In the genomic region with DNA sequence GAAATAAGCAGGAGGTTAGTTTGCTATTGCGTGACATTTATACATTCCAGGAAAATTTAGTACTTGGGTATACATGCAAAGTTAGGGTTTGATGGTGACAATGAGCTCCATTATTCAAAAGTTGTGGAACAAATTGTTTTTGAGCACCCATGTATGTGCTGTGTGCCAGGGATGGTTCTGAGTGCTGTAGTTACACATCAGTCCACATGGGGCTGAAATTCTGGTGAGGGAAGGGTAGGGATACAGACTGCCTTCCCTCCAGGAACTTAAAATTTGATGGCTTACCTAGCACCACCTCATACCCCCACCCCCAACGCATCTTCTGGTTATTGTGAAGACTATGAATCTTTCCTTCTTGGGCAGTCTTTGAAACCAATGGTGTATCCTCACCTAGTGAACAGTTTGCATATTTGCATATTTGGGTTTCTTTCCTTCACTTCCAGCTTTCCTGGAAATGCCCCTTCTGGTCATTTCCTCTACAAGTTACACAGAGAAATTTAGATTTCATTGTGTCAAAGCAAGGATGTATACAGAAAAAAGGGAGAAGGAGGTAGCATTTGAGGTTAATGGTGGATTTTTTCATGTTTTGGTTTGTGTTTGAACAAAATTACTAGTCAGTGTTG, we compare ENCODE assay signal across 8 cellular contexts.
DNase-seq lines count a peak whose midpoint lies in the region; ATAC-seq, FAIRE-seq and TF ChIP-seq lines count a peak whose summit lies in the region.

No MANE protein-coding gene starts in this region.

- ATAC-seq in HepG2, result peak; percentile 68
- no peak for ATAC-seq in GM21447 (IDR thresholded peaks at IDR 0.05; ENCODE audit: unreplicated experiment)
- no peak for ATAC-seq in GM18517 (IDR thresholded peaks at IDR 0.05; ENCODE audit: unreplicated experiment)

- DNase-seq in AML-193 (lab: John Stamatoyannopoulos, UW), result peak; percentile 12 to 26
- no peak for DNase-seq in HepG2 (ENCODE audit: low spot score)
- DNase-seq in UCSD-AML1 (lab: John Stamatoyannopoulos, UW; ENCODE audit: unreplicated experiment), result no peak
- no peak for DNase-seq in HUDEP-2 (lab: John Stamatoyannopoulos, UW; ENCODE audit: unreplicated experiment in 76 of 76)

- no peak overlapping the region for H3K9ac ChIP-seq in HUES48 (ENCODE audit: low read depth, low read length)
- no peak overlapping the region for H3K9ac ChIP-seq in HepG2 (ENCODE audit: insufficient read depth, low read depth, low read length)

- H3K4me1 ChIP-seq in HUES48 (ENCODE audit: control insufficient read depth, insufficient read depth, low read length) (peaks cover 25% of the 10 kb centered on the region), HepG2 (ENCODE audit: insufficient read depth, low read length) (peaks cover 18% of the 10 kb centered on the region)

- no peak overlapping the region for H3K4me2 ChIP-seq in HepG2 (ENCODE audit: low read depth, low read length)

- H3K36me3 ChIP-seq in HUES48 (ENCODE audit: control insufficient read depth, insufficient read depth, low read length), result no peaks in the 10 kb centered on the region
- no peaks in the 10 kb centered on the region for H3K36me3 ChIP-seq in HepG2 (replicated peaks in 1 of 2; ENCODE audit: control insufficient read depth in 1 of 2, insufficient read depth in 2 of 2, low read length in 2 of 2)

- 36% methylated on average over 2 of the region's 2 CpGs for WGBS in HepG2 (ENCODE audit: low lambda C conversion rate)

- no peak for FAIRE-seq in HepG2 (lab: Jason Lieb, UNC)

- no peaks in the 10 kb centered on the region for H3K79me2 ChIP-seq in HepG2 (ENCODE audit: insufficient read depth, low read length)

- TF ChIP-seq CTCF in HepG2 (CRISPR knock-in tag; IDR thresholded peaks at IDR 0.05), result no peak

- H3K9me3 ChIP-seq in HUES48 (ENCODE audit: control insufficient read depth, insufficient read depth, low read length), result no peaks in the 10 kb centered on the region
- H3K9me3 ChIP-seq in HepG2 (ENCODE audit: low read length), result no peaks in the 10 kb centered on the region

- POLR2A ChIA-PET in HepG2 (lab: Yijun Ruan, JAX), result no interaction called here

- H3K4me3 ChIP-seq in HUES48 (ENCODE audit: low read depth, low read length) (peak overlapping the region; percentile 87), HepG2 (replicated peaks in 1 of 3; ENCODE audit: insufficient read depth in 1 of 3, low read depth in 2 of 3, low read length in 3 of 3) (no peak overlapping the region)

- TF ChIP-seq POLR2A in HepG2 (IDR thresholded peaks at IDR 0.05; ENCODE audit: insufficient read depth in 1 of 2, low read depth in 2 of 2, low read length in 2 of 2), result no peak

- intact Hi-C loops in HepG2 (cut with micrococcal nuclease; ENCODE audit: unreplicated experiment), result no loop called here

- H3K27ac ChIP-seq in HUES48 (ENCODE audit: low read depth, low read length) (no peak overlapping the region), angular gyrus (ENCODE audit: low read depth, low read length) (peak overlapping the region; percentile 87), HepG2 (ENCODE audit: extremely low read length, insufficient read depth, low read length) (no peak overlapping the region)

- H2AFZ ChIP-seq in HepG2 (ENCODE audit: low read length), result no peak overlapping the region

- BruUV-seq in HepG2 (replicated peaks; lab: Mats Ljungman, UMichigan), result no TSS peak

- H4K20me1 ChIP-seq in HepG2 (ENCODE audit: insufficient read depth, low read length), result no peaks in the 10 kb centered on the region

- H3K27me3 ChIP-seq in HUES48 (ENCODE audit: control insufficient read depth, insufficient read depth, low read length), result no peaks in the 10 kb centered on the region; the same call in 1 of the 2 replicates
- H3K27me3 ChIP-seq in HepG2 (ENCODE audit: control insufficient read depth in 1 of 2, insufficient read depth in 2 of 2, low read length in 2 of 2), result peaks cover 8 to 44% of the 10 kb centered on the region in 2 experiments

- no peak for TF ChIP-seq RAD21 in HepG2 (CRISPR knock-in tag; IDR thresholded peaks at IDR 0.05)

- TF ChIP-seq EP300 in HepG2 (IDR thresholded peaks at IDR 0.05; ENCODE audit: low read depth in 2 of 2, low read length in 2 of 2), result no peak
- no peak for TF ChIP-seq EP300 in HepG2 (CRISPR knock-in tag; IDR thresholded peaks at IDR 0.05; ENCODE audit: borderline replicate concordance)

- in situ Hi-C loops in HepG2 (cut with HindIII; ENCODE audit: extremely low pct_ligation_motif_present, low pct_unique_long_range_greater_than_20kb), result no loop called here

- CTCF ChIA-PET in HepG2 (lab: Yijun Ruan, JAX; ENCODE audit: low intra/inter-chr PET ratio, low total read pairs), result interaction anchor here (1.8 kb wide), 1 partner anchor 39 kb away, joined by 5 read pairs; no protein-coding TSS in a partner anchor

TF ChIP-seq in HepG2, 621 proteins besides CTCF, POLR2A, EP300 and RAD21:
- TF ChIP-seq, protein P1, sequence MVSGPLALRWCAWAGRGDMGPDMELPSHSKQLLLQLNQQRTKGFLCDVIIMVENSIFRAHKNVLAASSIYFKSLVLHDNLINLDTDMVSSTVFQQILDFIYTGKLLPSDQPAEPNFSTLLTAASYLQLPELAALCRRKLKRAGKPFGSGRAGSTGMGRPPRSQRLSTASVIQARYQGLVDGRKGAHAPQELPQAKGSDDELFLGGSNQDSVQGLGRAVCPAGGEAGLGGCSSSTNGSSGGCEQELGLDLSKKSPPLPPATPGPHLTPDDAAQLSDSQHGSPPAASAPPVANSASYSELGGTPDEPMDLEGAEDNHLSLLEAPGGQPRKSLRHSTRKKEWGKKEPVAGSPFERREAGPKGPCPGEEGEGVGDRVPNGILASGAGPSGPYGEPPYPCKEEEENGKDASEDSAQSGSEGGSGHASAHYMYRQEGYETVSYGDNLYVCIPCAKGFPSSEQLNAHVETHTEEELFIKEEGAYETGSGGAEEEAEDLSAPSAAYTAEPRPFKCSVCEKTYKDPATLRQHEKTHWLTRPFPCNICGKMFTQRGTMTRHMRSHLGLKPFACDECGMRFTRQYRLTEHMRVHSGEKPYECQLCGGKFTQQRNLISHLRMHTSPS (CRISPR knock-in tag; IDR thresholded peaks at IDR 0.05; ENCODE audit: low read depth), result no peak
- no peak for TF ChIP-seq ASH2L (IDR thresholded peaks at IDR 0.05; ENCODE audit: insufficient read length, low read depth, low read length)
- no peak for TF ChIP-seq PTBP1 (IDR thresholded peaks at IDR 0.05; ENCODE audit: low read depth, low read length, poor library complexity, severe bottlenecking)
- no peak for TF ChIP-seq ZNF549 (CRISPR knock-in tag; IDR thresholded peaks at IDR 0.05)
- no peak for TF ChIP-seq ZNF205 (CRISPR knock-in tag; IDR thresholded peaks at IDR 0.05)
- TF ChIP-seq, protein P2, sequence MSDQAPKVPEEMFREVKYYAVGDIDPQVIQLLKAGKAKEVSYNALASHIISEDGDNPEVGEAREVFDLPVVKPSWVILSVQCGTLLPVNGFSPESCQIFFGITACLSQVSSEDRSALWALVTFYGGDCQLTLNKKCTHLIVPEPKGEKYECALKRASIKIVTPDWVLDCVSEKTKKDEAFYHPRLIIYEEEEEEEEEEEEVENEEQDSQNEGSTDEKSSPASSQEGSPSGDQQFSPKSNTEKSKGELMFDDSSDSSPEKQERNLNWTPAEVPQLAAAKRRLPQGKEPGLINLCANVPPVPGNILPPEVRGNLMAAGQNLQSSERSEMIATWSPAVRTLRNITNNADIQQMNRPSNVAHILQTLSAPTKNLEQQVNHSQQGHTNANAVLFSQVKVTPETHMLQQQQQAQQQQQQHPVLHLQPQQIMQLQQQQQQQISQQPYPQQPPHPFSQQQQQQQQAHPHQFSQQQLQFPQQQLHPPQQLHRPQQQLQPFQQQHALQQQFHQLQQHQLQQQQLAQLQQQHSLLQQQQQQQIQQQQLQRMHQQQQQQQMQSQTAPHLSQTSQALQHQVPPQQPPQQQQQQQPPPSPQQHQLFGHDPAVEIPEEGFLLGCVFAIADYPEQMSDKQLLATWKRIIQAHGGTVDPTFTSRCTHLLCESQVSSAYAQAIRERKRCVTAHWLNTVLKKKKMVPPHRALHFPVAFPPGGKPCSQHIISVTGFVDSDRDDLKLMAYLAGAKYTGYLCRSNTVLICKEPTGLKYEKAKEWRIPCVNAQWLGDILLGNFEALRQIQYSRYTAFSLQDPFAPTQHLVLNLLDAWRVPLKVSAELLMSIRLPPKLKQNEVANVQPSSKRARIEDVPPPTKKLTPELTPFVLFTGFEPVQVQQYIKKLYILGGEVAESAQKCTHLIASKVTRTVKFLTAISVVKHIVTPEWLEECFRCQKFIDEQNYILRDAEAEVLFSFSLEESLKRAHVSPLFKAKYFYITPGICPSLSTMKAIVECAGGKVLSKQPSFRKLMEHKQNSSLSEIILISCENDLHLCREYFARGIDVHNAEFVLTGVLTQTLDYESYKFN (CRISPR knock-in tag; conservative IDR thresholded peaks at IDR 0.05), result no peak
- TF ChIP-seq ZNF615 (CRISPR knock-in tag; IDR thresholded peaks at IDR 0.05; ENCODE audit: borderline replicate concordance), result no peak
- no peak for TF ChIP-seq POLR2AphosphoS5 (IDR thresholded peaks at IDR 0.05; ENCODE audit: low read depth, low read length)
- TF ChIP-seq WIZ (CRISPR knock-in tag; IDR thresholded peaks at IDR 0.05), result no peak

Comparison
In these comparisons a context has a peak if more than half of its experiments do, and no peak if none do; other contexts are left out.
1. DNase-seq: peak in AML-193 (2 of 2); none in HepG2 (single experiment), UCSD-AML1 (single experiment) and HUDEP-2 (0 of 76).